In genomic region chr2:237253046-237253723, GRCh38 we compare ENCODE assay signal across 22 cellular contexts.
DNase-seq lines count a peak whose midpoint lies in the region; ATAC-seq and TF ChIP-seq lines count a peak whose summit lies in the region.
"Had no signal": no experiment of that assay in that cellular context is flagged by ENCODE, and none has a peak within 500 bp of the region (broad histone marks: within the 10 kb centered on the region; RNA-seq: fewer than 3 reads in every experiment).

No MANE protein-coding gene starts in this region.

- BruUV-seq in PC-3 (replicated peaks; lab: Mats Ljungman, UMichigan): no TSS peak

- H2AFZ ChIP-seq in PC-3 (ENCODE audit: low read length): no peak overlapping the region

- peak overlapping the region; percentile 88 for H3K27ac ChIP-seq in PC-3 (ENCODE audit: low read length)
- peak overlapping the region in 2 of 4 donors; percentile 52 to 54 for H3K27ac ChIP-seq in gastrocnemius medialis
- H3K27ac ChIP-seq: SJCRH30 had no signal

- no peaks in the 10 kb centered on the region for H3K79me2 ChIP-seq in PC-3 (ENCODE audit: low read length)

- H3K27ac Mint-ChIP-seq in activated CD4-positive, alpha-beta memory T cell treated with anti-CD3 and anti-CD28 coated beads, Interleukin-2, amount 10 ng/mL, durations not matched to agents 7 days and 5 days: no peak overlapping the region
- H3K27ac Mint-ChIP-seq: activated CD4-positive, alpha-beta T cell treated with anti-CD3 and anti-CD28 coated beads, Interleukin-2, amount 10 ng/mL, durations not matched to agents 7 days and 5 days; activated T-helper 2 cell treated with anti-CD3 and anti-CD28 coated beads, Interferon-gamma antibody, Interleukin-2, Interleukin-4, amounts not matched to agents 10 μg/mL and 5 μg/mL and 100 μg/mL, durations not matched to agents 14 hours and 24 hours and 36 hours; CD8-positive, alpha-beta memory T cell; dendritic cell treated with granulocyte-macrophage colony-stimulating factor and Interleukin-4, amounts not matched to agents 40 ng/mL and 50 ng/mL, for 4 days; memory B cell; naive B cell; T-helper 1 cell treated with Interleukin-12 subunit alpha and Interleukin-12 subunit beta and Interleukin-4 antibody, amounts not matched to agents 30 μg/mL and 1 μg/mL, for 36 hours had no signal

- H3K27me3 Mint-ChIP-seq in activated CD4-positive, alpha-beta memory T cell treated with anti-CD3 and anti-CD28 coated beads, Interleukin-2, amount 10 ng/mL, durations not matched to agents 7 days and 5 days: peaks cover 14% of the 10 kb centered on the region

- DNase-seq in EH (ENCODE audit: low read depth): peak; percentile 53
- peak; percentile 85 for DNase-seq in PC-3
- DNase-seq in gastrocnemius medialis: no peak
- DNase-seq in activated CD4-positive, alpha-beta memory T cell treated with anti-CD3 and anti-CD28 coated beads, Interleukin-2, amount 10 ng/mL, durations not matched to agents 7 days and 5 days: no peak
- DNase-seq in activated naive CD4-positive, alpha-beta T cell treated with anti-CD3 and anti-CD28 coated beads, Interleukin-2, amount 50 U/mL, for 16 hours: no peak
- DNase-seq: activated CD4-positive, alpha-beta T cell treated with anti-CD3 and anti-CD28 coated beads, Interleukin-2, amount 10 ng/mL, durations not matched to agents 7 days and 5 days; CD8-positive, alpha-beta memory T cell; HCEC 1CT; kidney glomerular epithelial cell; naive B cell; NCI-H1436; NCI-H2171; NCI-H82; SJCRH30; stimulated activated CD4-positive, alpha-beta T cell treated with anti-CD3 and anti-CD28 coated beads, Interleukin-15, amount 100 ng/mL, for 24 hours had no signal

- H3K36me3 ChIP-seq in PC-3 (ENCODE audit: low read depth, low read length): no peaks in the 10 kb centered on the region
- no peaks in the 10 kb centered on the region for H3K36me3 ChIP-seq in gastrocnemius medialis
- H3K36me3 ChIP-seq: SJCRH30 had no signal

- POLR2A ChIA-PET in PC-3 (lab: Charles Lee; ENCODE audit: unreplicated experiment): no interaction called here
- POLR2A ChIA-PET in activated CD4-positive, alpha-beta memory T cell treated with anti-CD3 and anti-CD28 coated beads, Interleukin-2, amount 10 ng/mL, durations not matched to agents 7 days and 5 days (lab: Charles Lee): no interaction called here

- no peak overlapping the region for H3K4me3 ChIP-seq in PC-3 (ENCODE audit: low read length)
- no peak overlapping the region for H3K4me3 ChIP-seq in gastrocnemius medialis
- H3K4me3 ChIP-seq: SJCRH30 had no signal

- no peaks in the 10 kb centered on the region for H3K36me3 Mint-ChIP-seq in activated CD4-positive, alpha-beta memory T cell treated with anti-CD3 and anti-CD28 coated beads, Interleukin-2, amount 10 ng/mL, durations not matched to agents 7 days and 5 days (ENCODE audit: low read depth)
- H3K36me3 Mint-ChIP-seq: CD8-positive, alpha-beta memory T cell; memory B cell; naive B cell had no signal

- no peaks in the 10 kb centered on the region for H3K4me1 Mint-ChIP-seq in activated CD4-positive, alpha-beta memory T cell treated with anti-CD3 and anti-CD28 coated beads, Interleukin-2, amount 10 ng/mL, durations not matched to agents 7 days and 5 days
- H3K4me1 Mint-ChIP-seq: CD8-positive, alpha-beta memory T cell; memory B cell; naive B cell had no signal

- no peak; the same call in 1 of the 2 replicates for TF ChIP-seq CTCF in PC-3 (conservative IDR thresholded peaks at IDR 0.05; ENCODE audit: low read depth, low read length)
- no peak for TF ChIP-seq CTCF in gastrocnemius medialis (IDR thresholded peaks at IDR 0.05 in 4 of 5, conservative IDR thresholded peaks at IDR 0.05 in 1 of 5)

- in situ Hi-C loops in gastrocnemius medialis (cut with MboI; ENCODE audit: low sequenced_read_pairs in 4 of 4): no loop called here

- H3K4me2 ChIP-seq in PC-3 (ENCODE audit: low read length): peak overlapping the region; percentile 55

- no peak for TF ChIP-seq POLR2A in gastrocnemius medialis (IDR thresholded peaks at IDR 0.05)

- CTCF ChIA-PET in PC-3 (lab: Charles Lee): no interaction called here
- CTCF ChIA-PET in activated CD4-positive, alpha-beta memory T cell treated with anti-CD3 and anti-CD28 coated beads, Interleukin-2, amount 10 ng/mL, durations not matched to agents 7 days and 5 days (lab: Charles Lee): no interaction called here

- H3K4me1 ChIP-seq in PC-3 (ENCODE audit: insufficient read depth, low read length) (peaks cover 52% of the 10 kb centered on the region), gastrocnemius medialis (no peaks in the 10 kb centered on the region)
- H3K4me1 ChIP-seq: SJCRH30 had no signal

- H4K20me1 ChIP-seq in PC-3 (ENCODE audit: low read length): no peaks in the 10 kb centered on the region

- ATAC-seq in PC-3: peak; percentile 81
- peak; percentile 47 for ATAC-seq in esophagus mucosa
- peak; percentile 38 to 43 for ATAC-seq in gastrocnemius medialis
- ATAC-seq in HG03342 (IDR thresholded peaks at IDR 0.05; ENCODE audit: unreplicated experiment): no peak
- no peak for ATAC-seq in HG03095 (IDR thresholded peaks at IDR 0.05; ENCODE audit: unreplicated experiment)

- intact Hi-C loops in PC-3 (cut with micrococcal nuclease) (loop anchor here (1.0 to 5.0 kb wide), 5 partner anchors 38 to 82 kb away; no protein-coding TSS in a partner anchor), gastrocnemius medialis (cut with DNase I; ENCODE audit: low total_unique reads) (no loop called here)

- H3K9ac ChIP-seq in PC-3 (ENCODE audit: low read length): peak overlapping the region; percentile 34

- H3K4me3 Mint-ChIP-seq in activated CD4-positive, alpha-beta memory T cell treated with anti-CD3 and anti-CD28 coated beads, Interleukin-2, amount 10 ng/mL, durations not matched to agents 7 days and 5 days: no peak overlapping the region
- H3K4me3 Mint-ChIP-seq: activated CD4-positive, alpha-beta T cell treated with anti-CD3 and anti-CD28 coated beads, Interleukin-2, amount 10 ng/mL, durations not matched to agents 7 days and 5 days; CD8-positive, alpha-beta memory T cell; dendritic cell treated with granulocyte-macrophage colony-stimulating factor and Interleukin-4, amounts not matched to agents 40 ng/mL and 50 ng/mL, for 4 days; memory B cell; naive B cell; T-helper 1 cell treated with Interleukin-12 subunit alpha and Interleukin-12 subunit beta and Interleukin-4 antibody, amounts not matched to agents 30 μg/mL and 1 μg/mL, for 36 hours had no signal

- no peaks in the 10 kb centered on the region for H3K27me3 ChIP-seq in PC-3 (ENCODE audit: low read length)
- H3K27me3 ChIP-seq in gastrocnemius medialis: no peaks in the 10 kb centered on the region

- H3K9me2 ChIP-seq in PC-3 (replicated peaks; ENCODE audit: low read length): no peaks in the 10 kb centered on the region

- no peaks in the 10 kb centered on the region for H3K9me3 Mint-ChIP-seq in activated CD4-positive, alpha-beta memory T cell treated with anti-CD3 and anti-CD28 coated beads, Interleukin-2, amount 10 ng/mL, durations not matched to agents 7 days and 5 days
- H3K9me3 Mint-ChIP-seq: activated CD4-positive, alpha-beta T cell treated with anti-CD3 and anti-CD28 coated beads, Interleukin-2, amount 10 ng/mL, durations not matched to agents 7 days and 5 days; activated T-helper 2 cell treated with anti-CD3 and anti-CD28 coated beads, Interferon-gamma antibody, Interleukin-2, Interleukin-4, amounts not matched to agents 10 μg/mL and 5 μg/mL and 100 μg/mL, durations not matched to agents 14 hours and 24 hours and 36 hours; CD8-positive, alpha-beta memory T cell; dendritic cell treated with granulocyte-macrophage colony-stimulating factor and Interleukin-4, amounts not matched to agents 40 ng/mL and 50 ng/mL, for 4 days; T-helper 1 cell treated with Interleukin-12 subunit alpha and Interleukin-12 subunit beta and Interleukin-4 antibody, amounts not matched to agents 30 μg/mL and 1 μg/mL, for 36 hours had no signal

- H3K9me3 ChIP-seq in PC-3 (ENCODE audit: low read length) (no peaks in the 10 kb centered on the region), gastrocnemius medialis (no peaks in the 10 kb centered on the region)
- H3K9me3 ChIP-seq: SJCRH30 had no signal

- H3F3A ChIP-seq in PC-3 (ENCODE audit: low read length, unreplicated experiment): no peaks in the 10 kb centered on the region

Comparison
In these comparisons a context has a peak if more than half of its experiments do, and no peak if none do; other contexts are left out.
1. DNase-seq: peak in EH (single experiment) and PC-3 (single experiment); none in gastrocnemius medialis (0 of 2), activated CD4-positive, alpha-beta memory T cell treated with anti-CD3 and anti-CD28 coated beads, Interleukin-2, amount 10 ng/mL, durations not matched to agents 7 days and 5 days (single experiment) and activated naive CD4-positive, alpha-beta T cell treated with anti-CD3 and anti-CD28 coated beads, Interleukin-2, amount 50 U/mL, for 16 hours (single experiment).
2. ATAC-seq: peak in PC-3 (single experiment), esophagus mucosa (single experiment) and gastrocnemius medialis (2 of 2); none in HG03342 (single experiment) and HG03095 (single experiment).